Comparison of ENCODE assay signal across 23 cellular contexts in genomic region chr12:113286712-113287111, GRCh38. TPM values are rescaled to one million over a fixed set of nuclear protein-coding genes. Genes with fewer than 3 reads are reported as not detected.
DNase-seq lines count a peak whose midpoint lies in the region; ATAC-seq, FAIRE-seq and TF ChIP-seq lines count a peak whose summit lies in the region.
"Had no signal": no experiment of that assay in that cellular context is flagged by ENCODE, and none has a peak within 500 bp of the region (broad histone marks: within the 10 kb centered on the region; RNA-seq: fewer than 3 reads in every experiment).

No MANE protein-coding gene starts in this region.

- RAD21 ChIA-PET in GM12878 (lab: Charles Lee; ENCODE audit: unreplicated experiment) = no interaction called here

- TF ChIP-seq CTCF in GM23338 (conservative IDR thresholded peaks at IDR 0.05; ENCODE audit: low read depth in 2 of 2) = no peak
- TF ChIP-seq CTCF in GM12878 (IDR thresholded peaks at IDR 0.05 in 2 of 3, conservative IDR thresholded peaks at IDR 0.05 in 1 of 3; ENCODE audit: control insufficient read depth in 2 of 3, extremely low read depth in 1 of 3, insufficient read depth in 1 of 3, low read depth in 3 of 3, low read length in 3 of 3) = no peak

- H3K4me1 ChIP-seq in GM23338 (ENCODE audit: insufficient read depth) = no peaks in the 10 kb centered on the region
- no peaks in the 10 kb centered on the region for H3K4me1 ChIP-seq in GM12878 (ENCODE audit: control insufficient read depth, insufficient read depth, low read length)
- no peaks in the 10 kb centered on the region for H3K4me1 ChIP-seq in HAP-1

- FAIRE-seq in GM12878 (lab: Jason Lieb, UNC) = no peak
- FAIRE-seq: D721Med had no signal

- no peak for DNase-seq in activated CD4-positive, alpha-beta T cell treated with anti-CD3 and anti-CD28 coated beads, Interleukin-2, amount 10 ng/mL, durations not matched to agents 7 days and 5 days
- DNase-seq in activated CD4-positive, alpha-beta T cell treated with anti-CD3 and anti-CD28 coated beads for 48 hours = no peak
- DNase-seq in GM23338 (ENCODE audit: low spot score) (no peak), GM12878 (ENCODE audit: low read depth, low spot score) (no peak), HAP-1 (ENCODE audit: low spot score in 2 of 2) (no peak), COLO829 (ENCODE audit: low spot score) (no peak), activated gamma-delta T cell treated with Interleukin-2 at 50 U/mL for 16 hours (no peak)
- no peak for DNase-seq in stimulated activated effector memory CD8-positive, alpha-beta T cell treated with anti-CD3 and anti-CD28 coated beads, Interleukin-12 subunit alpha, Interleukin-12 subunit beta, amount 100 ng/mL, for 72 hours (ENCODE audit: low spot score in 2 of 2)
- DNase-seq: CD4-positive, CD25-positive, alpha-beta regulatory T cell; GM23248; NCI-H1048; NCI-H1417; NCI-H1694; NCI-H2029 treated with DMSO at 0.1 percent for 48 hours; NCI-H446 treated with DMSO at 0.1 percent for 48 hours; NCI-H526; NCI-H82; NK-92 treated with Interleukin-12 subunit alpha and Interleukin-12 subunit beta, amount 100 ng/mL, for 24 hours; PC-3; RPMI8226; SHP77 had no signal

- no peak overlapping the region for H3K27ac ChIP-seq in GM23338 (ENCODE audit: low read depth)
- no peak overlapping the region for H3K27ac ChIP-seq in GM12878 (ENCODE audit: control insufficient read depth, insufficient read depth)
- H3K27ac ChIP-seq: 22Rv1, GM23248 had no signal

- H3K4me3 ChIP-seq in GM23338 = no peak overlapping the region
- H3K4me3 ChIP-seq in GM12878 = no peak overlapping the region
- H3K4me3 ChIP-seq in HAP-1 = no peak overlapping the region
- H3K4me3 ChIP-seq: GM23248 had no signal

- H2AFZ ChIP-seq in GM23338 = no peak overlapping the region
- H2AFZ ChIP-seq in GM12878 (ENCODE audit: control insufficient read depth, low read depth, low read length) = no peak overlapping the region
- H2AFZ ChIP-seq: GM23248 had no signal

- H3K79me2 ChIP-seq in GM23338 (replicated peaks; ENCODE audit: insufficient read depth) (no peaks in the 10 kb centered on the region), GM12878 (ENCODE audit: control insufficient read depth, insufficient read depth, low read length) (no peaks in the 10 kb centered on the region)

- TF ChIP-seq POLR2A in GM12878 (IDR thresholded peaks at IDR 0.05; ENCODE audit: low read depth, low read length) = peak; percentile 23; the same call in 1 of the 2 replicates

- H3K9me3 Mint-ChIP-seq in activated CD4-positive, alpha-beta T cell treated with anti-CD3 and anti-CD28 coated beads, Interleukin-2, amount 10 ng/mL, durations not matched to agents 7 days and 5 days = no peaks in the 10 kb centered on the region
- H3K9me3 Mint-ChIP-seq in GM23338 = no peaks in the 10 kb centered on the region
- no peaks in the 10 kb centered on the region for H3K9me3 Mint-ChIP-seq in stimulated activated effector memory CD8-positive, alpha-beta T cell treated with anti-CD3 and anti-CD28 coated beads, Interleukin-12 subunit alpha, Interleukin-12 subunit beta, amount 100 ng/mL, for 72 hours
- H3K9me3 Mint-ChIP-seq: CD4-positive, CD25-positive, alpha-beta regulatory T cell had no signal

- no peaks in the 10 kb centered on the region for H3K36me3 Mint-ChIP-seq in activated CD4-positive, alpha-beta T cell treated with anti-CD3 and anti-CD28 coated beads, Interleukin-2, amount 10 ng/mL, durations not matched to agents 7 days and 5 days (ENCODE audit: low read depth)
- peaks cover 6% of the 10 kb centered on the region for H3K36me3 Mint-ChIP-seq in GM23338 (ENCODE audit: low read depth)
- H3K36me3 Mint-ChIP-seq in stimulated activated effector memory CD8-positive, alpha-beta T cell treated with anti-CD3 and anti-CD28 coated beads, Interleukin-12 subunit alpha, Interleukin-12 subunit beta, amount 100 ng/mL, for 72 hours = peaks cover 21% of the 10 kb centered on the region

- POLR2A ChIA-PET in activated CD4-positive, alpha-beta T cell treated with anti-CD3 and anti-CD28 coated beads, Interleukin-2, amount 10 ng/mL, durations not matched to agents 7 days and 5 days (lab: Charles Lee) = no interaction called here
- POLR2A ChIA-PET in GM12878 (lab: Charles Lee) = no interaction called here

- no peak for TF ChIP-seq EP300 in GM12878 (IDR thresholded peaks at IDR 0.05; ENCODE audit: borderline replicate concordance in 1 of 2, control insufficient read depth in 1 of 2, low read depth in 2 of 2, low read length in 2 of 2)

- H3K4me3 Mint-ChIP-seq in activated CD4-positive, alpha-beta T cell treated with anti-CD3 and anti-CD28 coated beads, Interleukin-2, amount 10 ng/mL, durations not matched to agents 7 days and 5 days = no peak overlapping the region
- no peak overlapping the region for H3K4me3 Mint-ChIP-seq in GM23338
- no peak overlapping the region for H3K4me3 Mint-ChIP-seq in stimulated activated effector memory CD8-positive, alpha-beta T cell treated with anti-CD3 and anti-CD28 coated beads, Interleukin-12 subunit alpha, Interleukin-12 subunit beta, amount 100 ng/mL, for 72 hours
- H3K4me3 Mint-ChIP-seq: CD4-positive, CD25-positive, alpha-beta regulatory T cell had no signal

- CTCF ChIA-PET in activated CD4-positive, alpha-beta T cell treated with anti-CD3 and anti-CD28 coated beads, Interleukin-2, amount 10 ng/mL, durations not matched to agents 7 days and 5 days (lab: Charles Lee) = no interaction called here
- CTCF ChIA-PET in GM12878 (lab: Yijun Ruan, JAX) = no interaction called here

- no peaks in the 10 kb centered on the region for H3K27me3 ChIP-seq in GM23338 (ENCODE audit: insufficient read depth)
- no peaks in the 10 kb centered on the region for H3K27me3 ChIP-seq in GM12878 (replicated peaks in 1 of 2; ENCODE audit: control insufficient read depth in 2 of 2, insufficient read depth in 2 of 2, low read length in 1 of 2)
- H3K27me3 ChIP-seq in HAP-1 (ENCODE audit: low read depth) = no peaks in the 10 kb centered on the region

- no TSS peak for BruUV-seq in GM12878 (replicated peaks; lab: Mats Ljungman, UMichigan)

- no peaks in the 10 kb centered on the region for H3K9me2 ChIP-seq in GM23338 (ENCODE audit: insufficient read depth)

- H3K9me3 ChIP-seq in GM12878 (replicated peaks; ENCODE audit: control insufficient read depth, insufficient read depth, low read length) = no peaks in the 10 kb centered on the region
- no peaks in the 10 kb centered on the region for H3K9me3 ChIP-seq in HAP-1

- H3K36me3 ChIP-seq in GM23338 (ENCODE audit: insufficient read depth) (no peaks in the 10 kb centered on the region), GM12878 (ENCODE audit: control insufficient read depth in 2 of 2, insufficient read depth in 2 of 2, low read length in 1 of 2) (peaks cover 18 to 20% of the 10 kb centered on the region in 2 experiments), HAP-1 (replicated peaks) (peaks cover 10% of the 10 kb centered on the region; the same call in 1 of the 2 replicates)

- H3K4me2 ChIP-seq in GM23338 = no peak overlapping the region
- H3K4me2 ChIP-seq in GM12878 (ENCODE audit: control insufficient read depth, insufficient read depth) = no peak overlapping the region

- no peaks in the 10 kb centered on the region for H3F3A ChIP-seq in GM23338 (replicated peaks; ENCODE audit: low read depth)

- SMC1A ChIA-PET in GM12878 (lab: Charles Lee; ENCODE audit: uncharacterized antibody, unreplicated experiment) = no interaction called here

- H3K27me3 Mint-ChIP-seq in activated CD4-positive, alpha-beta T cell treated with anti-CD3 and anti-CD28 coated beads, Interleukin-2, amount 10 ng/mL, durations not matched to agents 7 days and 5 days = no peaks in the 10 kb centered on the region
- peaks cover 2% of the 10 kb centered on the region for H3K27me3 Mint-ChIP-seq in GM23338 (ENCODE audit: insufficient read depth, low read depth, poor library complexity)
- H3K27me3 Mint-ChIP-seq: CD4-positive, CD25-positive, alpha-beta regulatory T cell had no signal

- peak overlapping the region; percentile 13 for H3K27ac Mint-ChIP-seq in activated CD4-positive, alpha-beta T cell treated with anti-CD3 and anti-CD28 coated beads, Interleukin-2, amount 10 ng/mL, durations not matched to agents 7 days and 5 days
- peak overlapping the region; percentile 47; the same call in 1 of the 2 replicates for H3K27ac Mint-ChIP-seq in GM23338
- H3K27ac Mint-ChIP-seq in stimulated activated effector memory CD8-positive, alpha-beta T cell treated with anti-CD3 and anti-CD28 coated beads, Interleukin-12 subunit alpha, Interleukin-12 subunit beta, amount 100 ng/mL, for 72 hours = peak overlapping the region; percentile 33

- 83% methylated on average over 11 of the region's 11 CpGs for WGBS in GM12878 (ENCODE audit: insufficient coverage, insufficient replicate concordance, low lambda C conversion rate, missing lambda C conversion rate)

- no peak for TF ChIP-seq RAD21 in GM12878 (IDR thresholded peaks at IDR 0.05; ENCODE audit: insufficient read depth, low read depth, low read length)

- ATAC-seq in GM23338 = peak; percentile 20
- no peak for ATAC-seq in GM12878
- no peak for ATAC-seq in stimulated activated effector memory CD8-positive, alpha-beta T cell treated with anti-CD3 and anti-CD28 coated beads, Interleukin-12 subunit alpha, Interleukin-12 subunit beta, amount 100 ng/mL, for 72 hours
- ATAC-seq: PC-3 had no signal

- no peaks in the 10 kb centered on the region for H4K20me1 ChIP-seq in GM23338 (replicated peaks; ENCODE audit: insufficient read depth)
- H4K20me1 ChIP-seq in GM12878 (ENCODE audit: control insufficient read depth, insufficient read depth) = no peaks in the 10 kb centered on the region

- in situ Hi-C loops in GM12878 (cut with MboI) (no loop called here), HAP-1 (cut with MboI; ENCODE audit: low sequenced_read_pairs) (no loop called here)

- no peak overlapping the region for H3K9ac ChIP-seq in GM12878 (ENCODE audit: control insufficient read depth, insufficient read depth, low read length)
- H3K9ac ChIP-seq: GM23248 had no signal

- no peaks in the 10 kb centered on the region for H3K4me1 Mint-ChIP-seq in activated CD4-positive, alpha-beta T cell treated with anti-CD3 and anti-CD28 coated beads, Interleukin-2, amount 10 ng/mL, durations not matched to agents 7 days and 5 days
- peaks cover 5% of the 10 kb centered on the region; the same call in 1 of the 3 replicates for H3K4me1 Mint-ChIP-seq in GM23338
- no peaks in the 10 kb centered on the region for H3K4me1 Mint-ChIP-seq in stimulated activated effector memory CD8-positive, alpha-beta T cell treated with anti-CD3 and anti-CD28 coated beads, Interleukin-12 subunit alpha, Interleukin-12 subunit beta, amount 100 ng/mL, for 72 hours

- intact Hi-C loops in GM12878 (cut with micrococcal nuclease; ENCODE audit: unreplicated experiment) = no loop called here

RNA-seq across cellular contexts. Expression of gene SLC8B1, which starts 48.2 kb away (rescaled TPM):
- total RNA-seq in activated CD4-positive, alpha-beta T cell treated with anti-CD3 and anti-CD28 coated beads, Interleukin-2, amount 10 ng/mL, durations not matched to agents 7 days and 5 days = 10 to 100 TPM; 27.7 to 33.2 TPM
- total RNA-seq in GM23338 (2014; rRNA removed; shearing (Covaris generic)) = 8.9 and 13.4 TPM in 2 replicates
- polyA plus RNA-seq in GM23338 (2016; fragmentation: Nextera tagmentation; extraction: Ambion mirVana) (5.3 and 6.0 TPM in 2 replicates), GM12878 (2011; rRNA removed) (6.5 and 12.3 TPM in 2 replicates), GM12878 (2014; fragmentation: Illumina TruSeq; extraction: Trizol) (4.3 and 4.9 TPM in 2 replicates), GM12878 (2014; fragmentation: Nextera tagmentation; extraction: Ambion mirVana) (under 1 TPM; 0.18 to 0.20 TPM), GM12878 (2014; rRNA removed) (7.8 and 8.4 TPM in 2 replicates), GM12878 (2016; fragmentation: Nextera tagmentation; extraction: Ambion mirVana) (1 to 10 TPM; 6.5 to 8.7 TPM)
- 39.5 and 55.8 TPM in 2 replicates for total RNA-seq in GM12878 (2013; cell fraction: nucleolus; rRNA removed)
- total RNA-seq in GM12878 (2014; rRNA removed) (4.7 and 7.0 TPM in 2 replicates), GM12878 (2014; rRNA removed; fragmentation: Illumina TruSeq; extraction: Trizol) (4.0 and 4.3 TPM in 2 replicates), GM12878 (2021) (6.9 and 9.5 TPM in 2 replicates)
- polyA plus RNA-seq in GM12878 (2011; ENCODE audit: low read depth) = 2.5 TPM
- 18.4 and 21.2 TPM in 2 replicates for polyA plus RNA-seq in GM12878 (2011; cell fraction: cytosol; rRNA removed)
- 30.6 and 34.0 TPM in 2 replicates for polyA plus RNA-seq in GM12878 (2011; cell fraction: nucleus; rRNA removed)
- polyA plus RNA-seq in GM12878 (2012) = 5.1 and 6.7 TPM in 2 replicates
- polyA minus RNA-seq in GM12878 (2011; rRNA and poly(A)+ RNA removed) = 15.9 and 28.0 TPM in 2 replicates
- polyA minus RNA-seq in GM12878 (2011; cell fraction: cytosol; rRNA and poly(A)+ RNA removed) = 4.3 and 6.4 TPM in 2 replicates
- polyA minus RNA-seq in GM12878 (2011; cell fraction: nucleus; rRNA and poly(A)+ RNA removed) = 11.2 and 20.4 TPM in 2 replicates
